In the genomic region with DNA sequence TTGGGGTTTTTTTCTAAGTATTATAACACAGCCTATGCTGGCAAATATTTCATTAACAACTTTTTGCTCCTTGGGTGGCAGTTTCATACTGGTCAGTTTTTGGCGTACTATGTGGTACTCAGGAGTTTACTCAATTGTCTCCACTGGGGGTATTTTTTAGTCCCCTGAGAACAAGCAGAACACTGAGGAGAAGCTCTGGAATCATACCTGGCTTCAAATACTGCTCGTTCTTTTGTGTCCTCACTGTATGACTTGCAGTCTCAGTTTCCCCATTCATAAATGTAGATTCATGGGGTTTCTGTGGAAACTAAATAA, we compare ENCODE assay signal across 19 cellular contexts.
"Had no signal": no experiment of that assay in that cellular context is flagged by ENCODE, and none has a peak within 500 bp of the region (broad histone marks: within the 10 kb centered on the region; RNA-seq: fewer than 3 reads in every experiment).

No MANE protein-coding gene starts in this region.

- H3K4me1 ChIP-seq: transverse colon had no signal

- H3K36me3 ChIP-seq: brain microvascular endothelial cell, right atrium auricular region, transverse colon had no signal

- ATAC-seq: naive thymus-derived CD4-positive, alpha-beta T cell had no signal

- H3K27me3 ChIP-seq: brain microvascular endothelial cell, neutrophil, right atrium auricular region, transverse colon had no signal

- H3K27me3 Mint-ChIP-seq: activated naive CD8-positive, alpha-beta T cell treated with anti-CD3 and anti-CD28 coated beads, Interleukin-2, amount 10 ng/mL, durations not matched to agents 7 days and 5 days; memory B cell; naive thymus-derived CD4-positive, alpha-beta T cell; progenitor cell of endocrine pancreas had no signal

- H3K27ac Mint-ChIP-seq: activated naive CD8-positive, alpha-beta T cell treated with anti-CD3 and anti-CD28 coated beads, Interleukin-2, amount 10 ng/mL, durations not matched to agents 7 days and 5 days; activated T-helper 1 cell treated with anti-CD3 and anti-CD28 coated beads, Interleukin-12 subunit alpha, Interleukin-12 subunit beta, Interleukin-2, Interleukin-4 antibody, amounts not matched to agents 30 ng/mL and 10 ng/mL and 1 ng/mL, durations not matched to agents 14 hours and 24 hours and 36 hours; memory B cell had no signal

- H3K4me3 ChIP-seq: mucosa of descending colon, right atrium auricular region, transverse colon had no signal

- H3K9me3 ChIP-seq: mucosa of descending colon, neutrophil, right atrium auricular region, transverse colon had no signal

- H3K27ac ChIP-seq: brain microvascular endothelial cell, epithelial cell of prostate, neutrophil, right atrium auricular region, transverse colon had no signal

- H3K4me3 Mint-ChIP-seq: activated naive CD8-positive, alpha-beta T cell treated with anti-CD3 and anti-CD28 coated beads, Interleukin-2, amount 10 ng/mL, durations not matched to agents 7 days and 5 days; activated T-helper 1 cell treated with anti-CD3 and anti-CD28 coated beads, Interleukin-12 subunit alpha, Interleukin-12 subunit beta, Interleukin-2, Interleukin-4 antibody, amounts not matched to agents 30 ng/mL and 10 ng/mL and 1 ng/mL, durations not matched to agents 14 hours and 24 hours and 36 hours; memory B cell; naive thymus-derived CD4-positive, alpha-beta T cell had no signal

- DNase-seq: activated CD4-positive, CD25-positive, alpha-beta regulatory T cell; activated naive CD8-positive, alpha-beta T cell treated with anti-CD3 and anti-CD28 coated beads, Interleukin-2, amount 10 ng/mL, durations not matched to agents 7 days and 5 days; dermis blood vessel endothelial cell; hippocampal formation; kidney glomerular epithelial cell; mucosa of descending colon; naive thymus-derived CD4-positive, alpha-beta T cell; small intestine; stimulated activated CD4-positive, alpha-beta T cell treated with anti-CD3 and anti-CD28 coated beads, Interleukin-4, amount 100 ng/mL, for 4 hours; stimulated activated CD8-positive, alpha-beta memory T cell treated with anti-CD3 and anti-CD28 coated beads, Interleukin-4, amount 100 ng/mL, for 48 hours; stimulated activated naive CD4-positive, alpha-beta T cell treated with Interleukin-2 at 50 U/mL for 16 hours; transverse colon had no signal

- H3K9me3 Mint-ChIP-seq: activated naive CD8-positive, alpha-beta T cell treated with anti-CD3 and anti-CD28 coated beads, Interleukin-2, amount 10 ng/mL, durations not matched to agents 7 days and 5 days; activated T-helper 1 cell treated with anti-CD3 and anti-CD28 coated beads, Interleukin-12 subunit alpha, Interleukin-12 subunit beta, Interleukin-2, Interleukin-4 antibody, amounts not matched to agents 30 ng/mL and 10 ng/mL and 1 ng/mL, durations not matched to agents 14 hours and 24 hours and 36 hours; memory B cell; naive thymus-derived CD4-positive, alpha-beta T cell had no signal
